Comparison of ENCODE assay signal across 19 cellular contexts in genomic region chr5:8500426-8500825, GRCh38.
DNase-seq lines count a peak whose midpoint lies in the region; TF ChIP-seq lines count a peak whose summit lies in the region.
"Had no signal": no experiment of that assay in that cellular context is flagged by ENCODE, and none has a peak within 500 bp of the region (broad histone marks: within the 10 kb centered on the region; RNA-seq: fewer than 3 reads in every experiment).

No MANE protein-coding gene starts in this region.

- no peaks in the 10 kb centered on the region for H3K27me3 Mint-ChIP-seq in osteocyte (ENCODE audit: unreplicated experiment)
- H3K27me3 Mint-ChIP-seq in activated CD4-positive, alpha-beta T cell treated with anti-CD3 and anti-CD28 coated beads, Interleukin-2, amount 10 ng/mL, durations not matched to agents 7 days and 5 days, result no peaks in the 10 kb centered on the region
- H3K27me3 Mint-ChIP-seq: CD4-positive, CD25-positive, alpha-beta regulatory T cell had no signal

- TF ChIP-seq CTCF in brain microvascular endothelial cell (IDR thresholded peaks at IDR 0.05; ENCODE audit: low read depth, low read length, missing control alignments), result no peak
- no peak for TF ChIP-seq CTCF in osteocyte (IDR thresholded peaks at IDR 0.05)

- POLR2A ChIA-PET in activated CD4-positive, alpha-beta T cell treated with anti-CD3 and anti-CD28 coated beads, Interleukin-2, amount 10 ng/mL, durations not matched to agents 7 days and 5 days (lab: Charles Lee), result no interaction called here

- peaks cover 2% of the 10 kb centered on the region for H3K4me1 Mint-ChIP-seq in osteocyte (ENCODE audit: unreplicated experiment)
- no peaks in the 10 kb centered on the region for H3K4me1 Mint-ChIP-seq in activated CD4-positive, alpha-beta T cell treated with anti-CD3 and anti-CD28 coated beads, Interleukin-2, amount 10 ng/mL, durations not matched to agents 7 days and 5 days
- H3K4me1 Mint-ChIP-seq: CD4-positive, CD25-positive, alpha-beta regulatory T cell; H9 had no signal

- peak overlapping the region; percentile 38 for H3K27ac Mint-ChIP-seq in osteocyte (ENCODE audit: unreplicated experiment)
- no peak overlapping the region for H3K27ac Mint-ChIP-seq in activated CD4-positive, alpha-beta T cell treated with anti-CD3 and anti-CD28 coated beads, Interleukin-2, amount 10 ng/mL, durations not matched to agents 7 days and 5 days
- H3K27ac Mint-ChIP-seq: CD4-positive, CD25-positive, alpha-beta regulatory T cell; H9 had no signal

- peak; percentile 42 for DNase-seq in AG20443 (ENCODE audit: low spot score)
- peak; percentile 41 for DNase-seq in HT1080 (ENCODE audit: low read depth)
- DNase-seq in brain microvascular endothelial cell, result peak; percentile 16
- DNase-seq in osteocyte (ENCODE audit: extremely low spot score, unreplicated experiment), result no peak
- DNase-seq in NCI-H774 (lab: John Stamatoyannopoulos, UW), result no peak
- no peak for DNase-seq in activated CD4-positive, alpha-beta T cell treated with anti-CD3 and anti-CD28 coated beads, Interleukin-2, amount 10 ng/mL, durations not matched to agents 7 days and 5 days
- DNase-seq in activated CD4-positive, alpha-beta T cell treated with anti-CD3 and anti-CD28 coated beads, Interleukin-2, amount 50 U/mL, for 48 hours, result no peak
- no peak for DNase-seq in H4 (ENCODE audit: low spot score)
- DNase-seq: CD4-positive, CD25-positive, alpha-beta regulatory T cell; H9; KBM-7; MM.1S; NCI-H2081 treated with DMSO at 0.1 percent for 48 hours; NCI-H345; NCI-H526 treated with DMSO at 0.1 percent for 48 hours; NK-92 treated with Interleukin-12 subunit alpha and Interleukin-12 subunit beta, amount 100 ng/mL, for 24 hours; OCI-M1; SW 1271 had no signal

- CTCF ChIA-PET in activated CD4-positive, alpha-beta T cell treated with anti-CD3 and anti-CD28 coated beads, Interleukin-2, amount 10 ng/mL, durations not matched to agents 7 days and 5 days (lab: Charles Lee), result no interaction called here

- no peaks in the 10 kb centered on the region for H3K27me3 ChIP-seq in brain microvascular endothelial cell (replicated peaks)
- H3K27me3 ChIP-seq: SJSA1 had no signal

- H3K36me3 Mint-ChIP-seq in osteocyte (ENCODE audit: unreplicated experiment), result peaks cover 9% of the 10 kb centered on the region
- H3K36me3 Mint-ChIP-seq in activated CD4-positive, alpha-beta T cell treated with anti-CD3 and anti-CD28 coated beads, Interleukin-2, amount 10 ng/mL, durations not matched to agents 7 days and 5 days (ENCODE audit: low read depth), result no peaks in the 10 kb centered on the region
- H3K36me3 Mint-ChIP-seq: CD4-positive, CD25-positive, alpha-beta regulatory T cell had no signal

- H3K36me3 ChIP-seq in brain microvascular endothelial cell (replicated peaks), result no peaks in the 10 kb centered on the region
- H3K36me3 ChIP-seq: SJSA1 had no signal

- H3K9me3 Mint-ChIP-seq in osteocyte (ENCODE audit: unreplicated experiment), result peaks cover 30% of the 10 kb centered on the region
- peaks cover 15% of the 10 kb centered on the region for H3K9me3 Mint-ChIP-seq in activated CD4-positive, alpha-beta T cell treated with anti-CD3 and anti-CD28 coated beads, Interleukin-2, amount 10 ng/mL, durations not matched to agents 7 days and 5 days

- in situ Hi-C loops in brain microvascular endothelial cell (cut with HindIII; ENCODE audit: low pct_ligation_motif_present, low sequenced_read_pairs), result no loop called here

- H3K4me3 ChIP-seq in brain microvascular endothelial cell (ENCODE audit: low read depth, low read length), result no peak overlapping the region
- H3K4me3 ChIP-seq: SJSA1 had no signal

- H3K4me3 Mint-ChIP-seq in osteocyte (ENCODE audit: unreplicated experiment), result no peak overlapping the region
- H3K4me3 Mint-ChIP-seq in activated CD4-positive, alpha-beta T cell treated with anti-CD3 and anti-CD28 coated beads, Interleukin-2, amount 10 ng/mL, durations not matched to agents 7 days and 5 days, result no peak overlapping the region
- H3K4me3 Mint-ChIP-seq: CD4-positive, CD25-positive, alpha-beta regulatory T cell; H9 had no signal

- H3K27ac ChIP-seq in brain microvascular endothelial cell, result no peak overlapping the region
- H3K27ac ChIP-seq: SJSA1 had no signal

Comparison
In these comparisons a context has a peak if more than half of its experiments do, and no peak if none do; other contexts are left out.
1. DNase-seq: peak in AG20443 (single experiment), HT1080 (single experiment) and brain microvascular endothelial cell (single experiment); none in osteocyte (single experiment), NCI-H774 (single experiment), activated CD4-positive, alpha-beta T cell treated with anti-CD3 and anti-CD28 coated beads, Interleukin-2, amount 10 ng/mL, durations not matched to agents 7 days and 5 days (single experiment), activated CD4-positive, alpha-beta T cell treated with anti-CD3 and anti-CD28 coated beads, Interleukin-2, amount 50 U/mL, for 48 hours (0 of 2) and H4 (single experiment).